ENCODE assay signal across 31 cellular contexts in the genomic region with DNA sequence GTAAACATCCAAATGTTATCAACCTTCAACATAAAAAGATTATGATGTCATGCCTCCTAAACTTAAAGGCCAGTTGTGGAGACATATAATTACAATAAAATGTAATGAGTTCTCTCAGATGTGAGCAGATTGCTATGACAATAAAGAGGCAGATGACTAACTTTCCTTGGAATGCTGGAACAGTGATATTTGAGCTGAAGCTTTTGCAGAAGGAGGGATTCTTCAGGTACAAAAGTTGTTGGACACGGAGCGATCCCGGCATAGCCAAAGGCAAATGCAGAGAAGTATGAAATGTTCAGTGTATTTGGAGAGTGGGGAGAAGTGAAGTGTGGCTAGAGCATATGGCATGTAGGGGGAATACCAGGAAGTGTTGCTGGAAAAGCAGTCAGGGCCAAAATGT.
A peak's percentile ranks its signal among the peaks of the same experiment; 100 is the strongest.
DNase-seq lines count a peak whose midpoint lies in the region; ATAC-seq and TF ChIP-seq lines count a peak whose summit lies in the region.
"Had no signal": no experiment of that assay in that cellular context is flagged by ENCODE, and none has a peak within 500 bp of the region (broad histone marks: within the 10 kb centered on the region; RNA-seq: fewer than 3 reads in every experiment).

No MANE protein-coding gene starts in this region.

- H3K23ac ChIP-seq in mesendoderm (ENCODE audit: low read length) = no peak overlapping the region

- H3K36me3 ChIP-seq in mesendoderm (ENCODE audit: control insufficient read depth, insufficient read depth, low read length) = no peaks in the 10 kb centered on the region
- H3K36me3 ChIP-seq: neutrophil, right lobe of liver, SJCRH30, vagina, WERI-Rb-1 had no signal

- no peak overlapping the region for H2BK15ac ChIP-seq in mesendoderm (replicated peaks; ENCODE audit: low read depth)

- H2BK5ac ChIP-seq in mesendoderm (ENCODE audit: low read length) = no peak overlapping the region

- H3K4me2 ChIP-seq in mesendoderm (ENCODE audit: low read length) = no peak overlapping the region

- no peak overlapping the region for H3K4ac ChIP-seq in mesendoderm (ENCODE audit: low read depth, low read length)

- no peaks in the 10 kb centered on the region for H3K4me1 Mint-ChIP-seq in activated naive CD8-positive, alpha-beta T cell treated with anti-CD3 and anti-CD28 coated beads for 36 hours
- H3K4me1 Mint-ChIP-seq: activated naive CD4-positive, alpha-beta T cell treated with anti-CD3 and anti-CD28 coated beads, Interleukin-2, amount 10 ng/mL, durations not matched to agents 7 days and 5 days; CD4-positive, CD25-positive, alpha-beta regulatory T cell; stimulated activated naive CD8-positive, alpha-beta T cell treated with anti-CD3 and anti-CD28 coated beads, Interleukin-15, amount 100 ng/mL, for 72 hours had no signal

- H3K79me2 ChIP-seq in mesendoderm (ENCODE audit: control insufficient read depth, insufficient read depth, low read length) = no peaks in the 10 kb centered on the region

- no peak overlapping the region for H2BK120ac ChIP-seq in mesendoderm (ENCODE audit: low read depth, low read length)

- no peak overlapping the region for H3K56ac ChIP-seq in mesendoderm (ENCODE audit: low read length)

- no peak for ATAC-seq in HG03025 (IDR thresholded peaks at IDR 0.05; ENCODE audit: low FRiP score, unreplicated experiment)
- ATAC-seq: activated CD8-positive, alpha-beta T cell treated with anti-CD3 and anti-CD28 coated beads, Interleukin-2, amount 10 ng/mL, durations not matched to agents 7 days and 5 days; Panc1; stimulated activated naive CD8-positive, alpha-beta T cell treated with anti-CD3 and anti-CD28 coated beads, Interleukin-15, amount 100 ng/mL, for 72 hours had no signal

- H3K27me3 ChIP-seq in mesendoderm (ENCODE audit: insufficient read depth, low read length, poor library complexity) = no peaks in the 10 kb centered on the region
- H3K27me3 ChIP-seq: neutrophil, right lobe of liver, SJCRH30, vagina had no signal

- H3K4me3 ChIP-seq in astrocyte of the spinal cord (ENCODE audit: low read depth, low read length) (no peak overlapping the region), mesendoderm (ENCODE audit: low read length) (no peak overlapping the region)
- H3K4me3 ChIP-seq: right lobe of liver, SJCRH30, vagina had no signal

- WGBS in mesendoderm (ENCODE audit: extremely low coverage, insufficient coverage, low lambda C conversion rate) = no CpG with 5 or more reads among the region's 3 CpGs

- no peaks in the 10 kb centered on the region for H3K27me3 Mint-ChIP-seq in activated naive CD8-positive, alpha-beta T cell treated with anti-CD3 and anti-CD28 coated beads for 36 hours
- H3K27me3 Mint-ChIP-seq: activated naive CD4-positive, alpha-beta T cell treated with anti-CD3 and anti-CD28 coated beads, Interleukin-2, amount 10 ng/mL, durations not matched to agents 7 days and 5 days; CD4-positive, CD25-positive, alpha-beta regulatory T cell; stimulated activated naive CD8-positive, alpha-beta T cell treated with anti-CD3 and anti-CD28 coated beads, Interleukin-15, amount 100 ng/mL, for 72 hours had no signal

- H3K4me1 ChIP-seq in mesendoderm (ENCODE audit: control insufficient read depth, low read depth, low read length) = no peaks in the 10 kb centered on the region
- H3K4me1 ChIP-seq: right lobe of liver, SJCRH30, vagina had no signal

- peak overlapping the region; percentile 28 for H3K18ac ChIP-seq in mesendoderm (ENCODE audit: low read length)

- H3K9ac ChIP-seq in mesendoderm (ENCODE audit: low read length) = no peak overlapping the region

- no peak for TF ChIP-seq CTCF in astrocyte of the spinal cord (IDR thresholded peaks at IDR 0.05; ENCODE audit: low read depth, low read length)

- no peak overlapping the region for H3K27ac ChIP-seq in mesendoderm (ENCODE audit: low read depth, low read length)
- H3K27ac ChIP-seq: epithelial cell of prostate, neutrophil, right lobe of liver, SJCRH30, vagina, WERI-Rb-1 had no signal

- no peaks in the 10 kb centered on the region for H3K36me3 Mint-ChIP-seq in activated naive CD8-positive, alpha-beta T cell treated with anti-CD3 and anti-CD28 coated beads for 36 hours
- H3K36me3 Mint-ChIP-seq: activated naive CD4-positive, alpha-beta T cell treated with anti-CD3 and anti-CD28 coated beads, Interleukin-2, amount 10 ng/mL, durations not matched to agents 7 days and 5 days; CD4-positive, CD25-positive, alpha-beta regulatory T cell; IgD-negative memory B cell; mesothelial cell of epicardium had no signal

- no peak overlapping the region for H2AK5ac ChIP-seq in mesendoderm (ENCODE audit: low read length)

- H3K9me3 Mint-ChIP-seq in activated naive CD8-positive, alpha-beta T cell treated with anti-CD3 and anti-CD28 coated beads for 36 hours = peaks cover 3% of the 10 kb centered on the region
- H3K9me3 Mint-ChIP-seq: activated naive CD4-positive, alpha-beta T cell treated with anti-CD3 and anti-CD28 coated beads, Interleukin-2, amount 10 ng/mL, durations not matched to agents 7 days and 5 days; IgD-negative memory B cell; mesothelial cell of epicardium had no signal

- peak; percentile 96 to 98 for DNase-seq in NCI-H524 (lab: John Stamatoyannopoulos, UW)
- DNase-seq in NCI-H524 treated with DMSO at 0.1 percent for 48 hours (lab: John Stamatoyannopoulos, UW) = no peak
- DNase-seq in HCEC 1CT = peak; percentile 1
- peak; percentile 17 for DNase-seq in astrocyte of the spinal cord (ENCODE audit: low read depth, low spot score)
- no peak for DNase-seq in mesendoderm
- no peak for DNase-seq in activated naive CD8-positive, alpha-beta T cell treated with anti-CD3 and anti-CD28 coated beads for 36 hours
- no peak for DNase-seq in G401 (ENCODE audit: low spot score)
- DNase-seq: activated CD4-positive, alpha-beta T cell treated with anti-CD3 and anti-CD28 coated beads for 4 hours; activated CD8-positive, alpha-beta T cell treated with anti-CD3 and anti-CD28 coated beads, Interleukin-2, amount 10 ng/mL, durations not matched to agents 7 days and 5 days; activated naive CD4-positive, alpha-beta T cell treated with anti-CD3 and anti-CD28 coated beads, Interleukin-2, amount 10 ng/mL, durations not matched to agents 7 days and 5 days; AML-193; CD4-positive, CD25-positive, alpha-beta regulatory T cell; effector CD4-positive, alpha-beta T cell; GDM1; glutamatergic neuron; NCI-H187 treated with DMSO at 0.1 percent for 48 hours; NCI-H526 treated with DMSO at 0.1 percent for 48 hours; right lobe of liver; stimulated activated CD8-positive, alpha-beta memory T cell treated with anti-CD3 and anti-CD28 coated beads, Interleukin-4, amount 100 ng/mL, for 48 hours; stimulated activated naive CD8-positive, alpha-beta T cell treated with anti-CD3 and anti-CD28 coated beads, Interleukin-15, amount 100 ng/mL, for 72 hours; SW 1271; T-helper 9 cell had no signal

- H3K79me1 ChIP-seq in mesendoderm (ENCODE audit: low read length) = no peaks in the 10 kb centered on the region

- in situ Hi-C loops in astrocyte of the spinal cord (cut with HindIII; ENCODE audit: low sequenced_read_pairs) (no loop called here), G401 (cut with HindIII; ENCODE audit: low sequenced_read_pairs) (no loop called here)

- no peak overlapping the region for H3K27ac Mint-ChIP-seq in activated naive CD8-positive, alpha-beta T cell treated with anti-CD3 and anti-CD28 coated beads for 36 hours
- H3K27ac Mint-ChIP-seq: activated CD8-positive, alpha-beta T cell treated with anti-CD3 and anti-CD28 coated beads, Interleukin-2, amount 10 ng/mL, durations not matched to agents 7 days and 5 days; activated naive CD4-positive, alpha-beta T cell treated with anti-CD3 and anti-CD28 coated beads, Interleukin-2, amount 10 ng/mL, durations not matched to agents 7 days and 5 days; CD4-positive, CD25-positive, alpha-beta regulatory T cell; IgD-negative memory B cell; mesothelial cell of epicardium; stimulated activated naive CD8-positive, alpha-beta T cell treated with anti-CD3 and anti-CD28 coated beads, Interleukin-15, amount 100 ng/mL, for 72 hours had no signal

- H4K8ac ChIP-seq in mesendoderm (ENCODE audit: low read depth, low read length) = no peak overlapping the region

- H3K4me3 Mint-ChIP-seq in activated naive CD8-positive, alpha-beta T cell treated with anti-CD3 and anti-CD28 coated beads for 36 hours = no peak overlapping the region
- H3K4me3 Mint-ChIP-seq: activated CD8-positive, alpha-beta T cell treated with anti-CD3 and anti-CD28 coated beads, Interleukin-2, amount 10 ng/mL, durations not matched to agents 7 days and 5 days; activated naive CD4-positive, alpha-beta T cell treated with anti-CD3 and anti-CD28 coated beads, Interleukin-2, amount 10 ng/mL, durations not matched to agents 7 days and 5 days; CD4-positive, CD25-positive, alpha-beta regulatory T cell; IgD-negative memory B cell; mesothelial cell of epicardium; stimulated activated naive CD8-positive, alpha-beta T cell treated with anti-CD3 and anti-CD28 coated beads, Interleukin-15, amount 100 ng/mL, for 72 hours had no signal

- H4K5ac ChIP-seq in mesendoderm (ENCODE audit: low read length) = no peak overlapping the region

Comparison
In these comparisons a context has a peak if more than half of its experiments do, and no peak if none do; other contexts are left out.
1. DNase-seq: peak in NCI-H524 (2 of 2), HCEC 1CT (single experiment) and astrocyte of the spinal cord (single experiment); none in NCI-H524 treated with DMSO at 0.1 percent for 48 hours (single experiment), mesendoderm (single experiment), activated naive CD8-positive, alpha-beta T cell treated with anti-CD3 and anti-CD28 coated beads for 36 hours (single experiment) and G401 (single experiment).